In the genomic region with DNA sequence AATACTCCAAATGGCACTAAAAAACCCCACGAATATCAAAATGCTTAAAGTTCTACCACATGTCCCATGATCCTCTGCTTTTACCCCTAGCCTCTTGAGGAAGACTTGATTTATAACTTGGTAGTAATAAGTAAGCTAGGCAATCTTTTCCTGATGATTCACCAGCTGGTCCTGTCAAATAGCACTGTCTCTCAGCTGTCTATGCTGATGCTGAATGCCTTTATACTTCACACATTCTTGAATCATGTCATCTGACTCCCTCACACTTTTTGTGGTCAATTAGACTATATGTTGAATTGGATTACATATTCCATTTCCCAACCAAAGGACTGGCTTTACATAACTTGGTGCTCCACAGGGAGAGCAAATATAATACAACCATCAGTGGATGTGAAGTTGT, we compare ENCODE assay signal across 15 cellular contexts. TPM values are rescaled to one million over a fixed set of nuclear protein-coding genes. Genes with fewer than 3 reads are reported as not detected.
A peak's percentile ranks its signal among the peaks of the same experiment; 100 is the strongest.
DNase-seq lines count a peak whose midpoint lies in the region; FAIRE-seq and TF ChIP-seq lines count a peak whose summit lies in the region.
"Had no signal": no experiment of that assay in that cellular context is flagged by ENCODE, and none has a peak within 500 bp of the region (broad histone marks: within the 10 kb centered on the region; RNA-seq: fewer than 3 reads in every experiment).

No MANE protein-coding gene starts in this region.

- H2AFZ ChIP-seq in mammary epithelial cell (ENCODE audit: low read depth, low read length), result no peak overlapping the region
- H2AFZ ChIP-seq: hepatocyte had no signal

- DNase-seq in CD8-positive, alpha-beta memory T cell, result no peak
- peak; percentile 68 for DNase-seq in HTR-8/SVneo (ENCODE audit: insufficient read length, low spot score)
- peak; percentile 48 for DNase-seq in mammary epithelial cell
- DNase-seq in myocyte (ENCODE audit: low read depth), result peak; percentile 73
- DNase-seq in activated CD8-positive, alpha-beta memory T cell treated with anti-CD3 and anti-CD28 coated beads, Interleukin-2, amount 50 U/mL, for 48 hours, result no peak
- DNase-seq in amniotic stem cell (lab: John Stamatoyannopoulos, UW), result no peak
- DNase-seq in activated T-helper 1 cell treated with anti-CD3 and anti-CD28 coated beads, Interleukin-12 subunit alpha, Interleukin-12 subunit beta, Interleukin-2, Interleukin-4 antibody, amounts not matched to agents 30 ng/mL and 10 ng/mL and 1 ng/mL, durations not matched to agents 14 hours and 24 hours and 36 hours (ENCODE audit: low spot score), result no peak
- no peak for DNase-seq in GF-D8 (lab: John Stamatoyannopoulos, UW)
- DNase-seq: activated CD4-positive, alpha-beta T cell treated with anti-CD3 and anti-CD28 coated beads, Interleukin-2, amount 50 U/mL, for 1 hour; NCI-H1436 treated with DMSO at 0.1 percent for 48 hours; stimulated activated CD4-positive, alpha-beta T cell treated with anti-CD3 and anti-CD28 coated beads, Interleukin-4, amount 100 ng/mL, for 1 hour; stimulated activated naive CD8-positive, alpha-beta T cell treated with anti-CD3 and anti-CD28 coated beads, Interleukin-15, amount 100 ng/mL, for 72 hours had no signal

- H3K9me3 Mint-ChIP-seq in CD8-positive, alpha-beta memory T cell, result peaks cover 2 to 7% (median 5%) of the 10 kb centered on the region in 5 donors
- peaks cover 6% of the 10 kb centered on the region for H3K9me3 Mint-ChIP-seq in activated T-helper 1 cell treated with anti-CD3 and anti-CD28 coated beads, Interleukin-12 subunit alpha, Interleukin-12 subunit beta, Interleukin-2, Interleukin-4 antibody, amounts not matched to agents 30 ng/mL and 10 ng/mL and 1 ng/mL, durations not matched to agents 14 hours and 24 hours and 36 hours

- H3K36me3 ChIP-seq in CD8-positive, alpha-beta memory T cell (ENCODE audit: insufficient read depth, low read length), result peaks cover under 1% of the 10 kb centered on the region
- peaks cover 2% of the 10 kb centered on the region for H3K36me3 ChIP-seq in mammary epithelial cell (ENCODE audit: insufficient read depth, low read length)
- H3K36me3 ChIP-seq: prostate gland had no signal

- no TSS peak for BruUV-seq in mammary epithelial cell (replicated peaks; lab: Mats Ljungman, UMichigan)

- intact Hi-C loops in mammary epithelial cell (cut with micrococcal nuclease), result no loop called here
- intact Hi-C loops in activated T-helper 1 cell treated with anti-CD3 and anti-CD28 coated beads, Interleukin-12 subunit alpha, Interleukin-12 subunit beta, Interleukin-2, Interleukin-4 antibody, amounts not matched to agents 30 ng/mL and 10 ng/mL and 1 ng/mL, durations not matched to agents 14 hours and 24 hours and 36 hours (cut with micrococcal nuclease), result no loop called here

- POLR2A ChIA-PET in CD8-positive, alpha-beta memory T cell (lab: Charles Lee), result interaction anchor here (0.9 to 4.6 kb wide), 2 partner anchors 16 to 19 kb away, joined by 3 to 23 read pairs; partner anchors contain the start of gene C21orf91

- H3K79me2 ChIP-seq in mammary epithelial cell (ENCODE audit: insufficient read depth, low read length), result peaks cover 23% of the 10 kb centered on the region
- H3K79me2 ChIP-seq: hepatocyte had no signal

- in situ Hi-C loops in mammary epithelial cell (cut with MboI; ENCODE audit: low sequenced_read_pairs in 2 of 2), result no loop called here

- peaks cover 56 to 89% (median 84%) of the 10 kb centered on the region in 3 donors for H3K4me1 Mint-ChIP-seq in CD8-positive, alpha-beta memory T cell
- H3K4me1 Mint-ChIP-seq in activated T-helper 1 cell treated with anti-CD3 and anti-CD28 coated beads, Interleukin-12 subunit alpha, Interleukin-12 subunit beta, Interleukin-2, Interleukin-4 antibody, amounts not matched to agents 30 ng/mL and 10 ng/mL and 1 ng/mL, durations not matched to agents 14 hours and 24 hours and 36 hours (ENCODE audit: low read depth), result peaks cover 47% of the 10 kb centered on the region

- CTCF ChIA-PET in CD8-positive, alpha-beta memory T cell (lab: Charles Lee), result interaction anchor here (1.6 to 2.5 kb wide), 2 partner anchors 13 to 21 kb away, joined by 4 to 8 read pairs; no protein-coding TSS in a partner anchor
- CTCF ChIA-PET in mammary epithelial cell (lab: Charles Lee; ENCODE audit: low non-redundant PET), result no interaction called here

- WGBS in mammary epithelial cell (ENCODE audit: low coverage, missing lambda C conversion rate), result 100% methylated on average over 1 of the region's 1 CpG

- no peak overlapping the region for H3K9ac ChIP-seq in mammary epithelial cell (ENCODE audit: insufficient read depth, low read length)

- H3K27ac ChIP-seq in CD8-positive, alpha-beta memory T cell (ENCODE audit: low read depth, low read length), result no peak overlapping the region
- H3K27ac ChIP-seq in mammary epithelial cell (ENCODE audit: insufficient read depth, low read depth, low read length), result no peak overlapping the region
- H3K27ac ChIP-seq: hepatocyte, prostate gland had no signal

- H3K4me3 ChIP-seq in CD8-positive, alpha-beta memory T cell (ENCODE audit: low read length), result no peak overlapping the region
- H3K4me3 ChIP-seq in mammary epithelial cell (replicated peaks in 1 of 3; ENCODE audit: insufficient read depth in 1 of 3, low read depth in 2 of 3, low read length in 3 of 3), result no peak overlapping the region
- H3K4me3 ChIP-seq: hepatocyte, prostate gland had no signal

- peak overlapping the region in 1 of 7 donors; percentile 25 for H3K4me3 Mint-ChIP-seq in CD8-positive, alpha-beta memory T cell
- no peak overlapping the region for H3K4me3 Mint-ChIP-seq in activated T-helper 1 cell treated with anti-CD3 and anti-CD28 coated beads, Interleukin-12 subunit alpha, Interleukin-12 subunit beta, Interleukin-2, Interleukin-4 antibody, amounts not matched to agents 30 ng/mL and 10 ng/mL and 1 ng/mL, durations not matched to agents 14 hours and 24 hours and 36 hours
- H3K4me3 Mint-ChIP-seq: stimulated activated naive CD8-positive, alpha-beta T cell treated with anti-CD3 and anti-CD28 coated beads, Interleukin-15, amount 100 ng/mL, for 72 hours had no signal

- H3K4me1 ChIP-seq in CD8-positive, alpha-beta memory T cell (ENCODE audit: insufficient read depth, low read length), result peaks cover 25% of the 10 kb centered on the region
- H3K4me1 ChIP-seq in mammary epithelial cell (ENCODE audit: insufficient read depth, low read length), result peaks cover 2% of the 10 kb centered on the region
- H3K4me1 ChIP-seq: prostate gland had no signal

- no peaks in the 10 kb centered on the region for H3K27me3 ChIP-seq in CD8-positive, alpha-beta memory T cell (ENCODE audit: insufficient read depth, low read length, poor library complexity, severe bottlenecking)
- H3K27me3 ChIP-seq in mammary epithelial cell (ENCODE audit: insufficient read depth, low read length), result no peaks in the 10 kb centered on the region
- H3K27me3 ChIP-seq: hepatocyte had no signal

- H3K9me3 ChIP-seq in CD8-positive, alpha-beta memory T cell (ENCODE audit: low read length), result no peaks in the 10 kb centered on the region
- H3K9me3 ChIP-seq in mammary epithelial cell (replicated peaks; ENCODE audit: insufficient read depth, low read length), result no peaks in the 10 kb centered on the region
- H3K9me3 ChIP-seq: prostate gland had no signal

- peaks cover 27 to 57% (median 32%) of the 10 kb centered on the region in 3 donors for H3K36me3 Mint-ChIP-seq in CD8-positive, alpha-beta memory T cell
- H3K36me3 Mint-ChIP-seq in activated T-helper 1 cell treated with anti-CD3 and anti-CD28 coated beads, Interleukin-12 subunit alpha, Interleukin-12 subunit beta, Interleukin-2, Interleukin-4 antibody, amounts not matched to agents 30 ng/mL and 10 ng/mL and 1 ng/mL, durations not matched to agents 14 hours and 24 hours and 36 hours (ENCODE audit: low read depth), result peaks cover 50% of the 10 kb centered on the region

- peak overlapping the region; percentile 66 to 92 (median 74) for H3K27ac Mint-ChIP-seq in CD8-positive, alpha-beta memory T cell
- H3K27ac Mint-ChIP-seq in activated T-helper 1 cell treated with anti-CD3 and anti-CD28 coated beads, Interleukin-12 subunit alpha, Interleukin-12 subunit beta, Interleukin-2, Interleukin-4 antibody, amounts not matched to agents 30 ng/mL and 10 ng/mL and 1 ng/mL, durations not matched to agents 14 hours and 24 hours and 36 hours, result no peak overlapping the region

- no peaks in the 10 kb centered on the region for H4K20me1 ChIP-seq in mammary epithelial cell (ENCODE audit: insufficient read depth, low read length)

- TF ChIP-seq CTCF in mammary epithelial cell (conservative IDR thresholded peaks at IDR 0.05 in 1 of 2, IDR thresholded peaks at IDR 0.05 in 1 of 2; ENCODE audit: extremely low read depth in 1 of 2, insufficient read depth in 1 of 2, low read depth in 1 of 2, low read length in 2 of 2), result no peak

- H3K27me3 Mint-ChIP-seq in CD8-positive, alpha-beta memory T cell, result no peaks in the 10 kb centered on the region
- H3K27me3 Mint-ChIP-seq in activated T-helper 1 cell treated with anti-CD3 and anti-CD28 coated beads, Interleukin-12 subunit alpha, Interleukin-12 subunit beta, Interleukin-2, Interleukin-4 antibody, amounts not matched to agents 30 ng/mL and 10 ng/mL and 1 ng/mL, durations not matched to agents 14 hours and 24 hours and 36 hours (ENCODE audit: insufficient read depth), result no peaks in the 10 kb centered on the region
- H3K27me3 Mint-ChIP-seq: stimulated activated naive CD8-positive, alpha-beta T cell treated with anti-CD3 and anti-CD28 coated beads, Interleukin-15, amount 100 ng/mL, for 72 hours had no signal

- no peak overlapping the region for H3K4me2 ChIP-seq in mammary epithelial cell (ENCODE audit: insufficient read depth, low read depth, low read length)
- H3K4me2 ChIP-seq: hepatocyte had no signal

- dilution Hi-C loops in mammary epithelial cell (cut with HindIII; ENCODE audit: low sequenced_read_pairs), result no loop called here

- no peak for FAIRE-seq in HTR-8/SVneo (lab: Jason Lieb, UNC)
- FAIRE-seq: HepG2 had no signal

RNA-seq across cellular contexts. Expression of gene C21orf91, which starts 16.6 kb away (rescaled TPM):
- 10 to 100 TPM; 39.6 to 42.8 TPM for total RNA-seq in CD8-positive, alpha-beta memory T cell
- 54.1 TPM for polyA plus RNA-seq in CD8-positive, alpha-beta memory T cell
- total RNA-seq in mammary epithelial cell (10 to 100 TPM; 35.2 to 38.9 TPM), myocyte (17.0 and 19.1 TPM in 2 replicates)
- 9.3 TPM for polyA plus RNA-seq in mammary epithelial cell
- polyA minus RNA-seq in mammary epithelial cell, result 12.6 TPM
- 4.3 TPM for polyA plus RNA-seq in myocyte (2012)
- 45.4 and 49.2 TPM in 2 replicates for total RNA-seq in activated T-helper 1 cell treated with anti-CD3 and anti-CD28 coated beads, Interleukin-12 subunit alpha, Interleukin-12 subunit beta, Interleukin-2, Interleukin-4 antibody, amounts not matched to agents 30 ng/mL and 10 ng/mL and 1 ng/mL, durations not matched to agents 14 hours and 24 hours and 36 hours

Comparison
In these comparisons a context has a peak if more than half of its experiments do, and no peak if none do; other contexts are left out.
1. DNase-seq: peak in HTR-8/SVneo (single experiment), mammary epithelial cell (single experiment) and myocyte (single experiment); none in CD8-positive, alpha-beta memory T cell (0 of 5), activated CD8-positive, alpha-beta memory T cell treated with anti-CD3 and anti-CD28 coated beads, Interleukin-2, amount 50 U/mL, for 48 hours (single experiment), amniotic stem cell (single experiment), activated T-helper 1 cell treated with anti-CD3 and anti-CD28 coated beads, Interleukin-12 subunit alpha, Interleukin-12 subunit beta, Interleukin-2, Interleukin-4 antibody, amounts not matched to agents 30 ng/mL and 10 ng/mL and 1 ng/mL, durations not matched to agents 14 hours and 24 hours and 36 hours (single experiment) and GF-D8 (single experiment).